7 cellular contexts compared by ENCODE assay signal in genomic region chr19:1651061-1651547, GRCh38. TPM values are rescaled to one million over a fixed set of nuclear protein-coding genes. Genes with fewer than 3 reads are reported as not detected.
DNase-seq lines count a peak whose midpoint lies in the region; ATAC-seq and TF ChIP-seq lines count a peak whose summit lies in the region.

No MANE protein-coding gene starts in this region.

- POLR2A ChIA-PET in HEK293T (lab: Yijun Ruan, JAX): interaction anchor here (0.8 to 1.1 kb wide), 2 partner anchors 27 to 45 kb away, joined by 3 to 4 read pairs; partner anchors contain the start of gene UQCR11

- no peak for ATAC-seq in mucosa of descending colon
- ATAC-seq in stimulated activated naive CD8-positive, alpha-beta T cell treated with anti-CD3 and anti-CD28 coated beads, Interleukin-15, amount 100 ng/mL, for 72 hours: peak; percentile 7
- no peak for ATAC-seq in esophagus mucosa

- no peaks in the 10 kb centered on the region for H3K9me3 ChIP-seq in mucosa of descending colon

- no peaks in the 10 kb centered on the region for H3K4me1 ChIP-seq in mucosa of descending colon (ENCODE audit: low read depth)

- H3K27ac Mint-ChIP-seq in stimulated activated naive CD8-positive, alpha-beta T cell treated with anti-CD3 and anti-CD28 coated beads, Interleukin-15, amount 100 ng/mL, for 72 hours: peak overlapping the region; percentile 96 to 98

- no peaks in the 10 kb centered on the region for H3K9me3 Mint-ChIP-seq in stimulated activated naive CD8-positive, alpha-beta T cell treated with anti-CD3 and anti-CD28 coated beads, Interleukin-15, amount 100 ng/mL, for 72 hours

- H3K27me3 Mint-ChIP-seq in stimulated activated naive CD8-positive, alpha-beta T cell treated with anti-CD3 and anti-CD28 coated beads, Interleukin-15, amount 100 ng/mL, for 72 hours: no peaks in the 10 kb centered on the region

- intact Hi-C loops in mucosa of descending colon (cut with DNase I, micrococcal nuclease): no loop called here

- H3K4me3 ChIP-seq in mucosa of descending colon: peak overlapping the region; percentile 68

- H3K4me3 Mint-ChIP-seq in stimulated activated naive CD8-positive, alpha-beta T cell treated with anti-CD3 and anti-CD28 coated beads, Interleukin-15, amount 100 ng/mL, for 72 hours: peak overlapping the region; percentile 94 to 97

- CTCF ChIA-PET in HEK293T (lab: Yijun Ruan, JAX): interaction anchor here (0.5 kb wide), 1 partner anchor 113 kb away, joined by 3 read pairs; no protein-coding TSS in a partner anchor

- H3K4me1 Mint-ChIP-seq in stimulated activated naive CD8-positive, alpha-beta T cell treated with anti-CD3 and anti-CD28 coated beads, Interleukin-15, amount 100 ng/mL, for 72 hours: peaks cover 44% of the 10 kb centered on the region

- no peaks in the 10 kb centered on the region for H3K36me3 ChIP-seq in mucosa of descending colon (ENCODE audit: low read depth)

- no peak for TF ChIP-seq CTCF in mucosa of descending colon (IDR thresholded peaks at IDR 0.05)

- no peak for DNase-seq in HEK293T (ENCODE audit: extremely low spot score)
- peak; percentile 45 for DNase-seq in UCSD-AML1 (lab: John Stamatoyannopoulos, UW; ENCODE audit: unreplicated experiment)
- DNase-seq in central memory CD4-positive, alpha-beta T cell: peak; percentile 55
- DNase-seq in mucosa of descending colon: peak; percentile 57 to 71 (median 61)
- DNase-seq in stimulated activated naive CD8-positive, alpha-beta T cell treated with anti-CD3 and anti-CD28 coated beads, Interleukin-15, amount 100 ng/mL, for 72 hours: peak; percentile 74 to 76
- DNase-seq in NCI-H510A (lab: John Stamatoyannopoulos, UW): no peak

TF ChIP-seq in HEK293T, 16 proteins besides CTCF, POLR2A, EP300 and RAD21:
- TF ChIP-seq ZNF384 (IDR thresholded peaks at IDR 0.05) (peak; percentile 73), ELF4 (IDR thresholded peaks at IDR 0.05) (no peak)

RNA-seq across cellular contexts. Expression of gene TCF3, which starts 1.3 kb away (rescaled TPM):
- total RNA-seq in mucosa of descending colon (10 to 100 TPM; 54.4 to 57.7 (median 57.4) TPM), esophagus mucosa (39.5 TPM)

RNA-seq across cellular contexts. Expression of gene UQCR11, which starts 45.8 kb away (rescaled TPM):
- 100 to 1,000 TPM; 265 to 301 (median 272) TPM for total RNA-seq in mucosa of descending colon
- total RNA-seq in esophagus mucosa: 225 TPM

RNA-seq across cellular contexts. Expression of gene MBD3, which starts 58.4 kb away (rescaled TPM):
- total RNA-seq in mucosa of descending colon (10 to 100 TPM; 54.1 to 78.2 (median 54.2) TPM), esophagus mucosa (44.2 TPM)

Comparison
In these comparisons a context has a peak if more than half of its experiments do, and no peak if none do; other contexts are left out.
1. DNase-seq: peak in UCSD-AML1 (single experiment), central memory CD4-positive, alpha-beta T cell (single experiment), mucosa of descending colon (3 of 3) and stimulated activated naive CD8-positive, alpha-beta T cell treated with anti-CD3 and anti-CD28 coated beads, Interleukin-15, amount 100 ng/mL, for 72 hours (2 of 2); none in HEK293T (single experiment) and NCI-H510A (single experiment).